23 cellular contexts compared by ENCODE assay signal in genomic region chrX:136275553-136275952, GRCh38. TPM values are rescaled to one million over a fixed set of nuclear protein-coding genes. Genes with fewer than 3 reads are reported as not detected.
DNase-seq lines count a peak whose midpoint lies in the region; ATAC-seq and TF ChIP-seq lines count a peak whose summit lies in the region.
"Had no signal": no experiment of that assay in that cellular context is flagged by ENCODE, and none has a peak within 500 bp of the region (broad histone marks: within the 10 kb centered on the region; RNA-seq: fewer than 3 reads in every experiment).

No MANE protein-coding gene starts in this region.

- ATAC-seq in HG02870 (IDR thresholded peaks at IDR 0.05; ENCODE audit: unreplicated experiment): no peak
- ATAC-seq: Right ventricle myocardium inferior had no signal

- WGBS in liver: 36% methylated on average over 4 of the region's 4 CpGs

- TF ChIP-seq RAD21 in liver (IDR thresholded peaks at IDR 0.05): peak; percentile 27 to 36

- DNase-seq in ELF-1 (ENCODE audit: low read depth, low spot score) (peak; percentile 18), HuH-7 (ENCODE audit: low spot score) (peak; percentile 8), epithelial cell of esophagus (ENCODE audit: low read depth) (peak; percentile 16), superior temporal gyrus (ENCODE audit: extremely low spot score) (no peak), cerebellum (ENCODE audit: low spot score) (no peak)
- DNase-seq in stimulated activated CD4-positive, alpha-beta T cell treated with anti-CD3 and anti-CD28 coated beads, Interleukin-4, amount 100 ng/mL, for 4 hours: no peak
- DNase-seq: C1 segment of cervical spinal cord; CD8-positive, alpha-beta memory T cell; DND-41; H9; MM.1S; NCI-H1092; NCI-H1436 treated with DMSO at 0.1 percent for 48 hours; NCI-H2029 treated with DMSO at 0.1 percent for 48 hours; NCI-H2171 treated with DMSO at 0.1 percent for 48 hours; NCI-H446 treated with DMSO at 0.1 percent for 48 hours; NCI-H774 had no signal

- H3K4me3 ChIP-seq in epithelial cell of esophagus (ENCODE audit: low read length): no peak overlapping the region
- H3K4me3 ChIP-seq in liver (ENCODE audit: low read depth in 1 of 3, low read length in 3 of 3): no peak overlapping the region

- peak overlapping the region in 1 of 2 donors; percentile 83 for H3K27ac ChIP-seq in liver (ENCODE audit: low read depth in 1 of 2, low read length in 2 of 2)

- no peaks in the 10 kb centered on the region for H3K9me3 ChIP-seq in liver (ENCODE audit: control insufficient read depth in 4 of 4, low read length in 3 of 4)

- no peaks in the 10 kb centered on the region for H3K27me3 ChIP-seq in liver (ENCODE audit: control insufficient read depth in 4 of 4, insufficient read depth in 4 of 4, low read length in 3 of 4)

- no peaks in the 10 kb centered on the region for H3K36me3 ChIP-seq in liver (ENCODE audit: control insufficient read depth in 4 of 4, insufficient read depth in 3 of 4, low read depth in 1 of 4, low read length in 3 of 4)

- peaks cover 4 to 24% (median 19%) of the 10 kb centered on the region in 4 donors for H3K4me1 ChIP-seq in liver (ENCODE audit: control insufficient read depth in 4 of 4, insufficient read depth in 4 of 4, low read length in 3 of 4)

- no peak overlapping the region for H3K9ac ChIP-seq in liver (ENCODE audit: low read depth in 1 of 2, low read length in 2 of 2)

- TF ChIP-seq CTCF in epithelial cell of esophagus (IDR thresholded peaks at IDR 0.05; ENCODE audit: insufficient read depth, low read depth, low read length, missing control alignments) (no peak), liver (IDR thresholded peaks at IDR 0.05; ENCODE audit: low read depth, low read length, missing input control) (no peak)

TF ChIP-seq in liver, 16 proteins besides CTCF, POLR2A, EP300 and RAD21:
- TF ChIP-seq FOXA2 (IDR thresholded peaks at IDR 0.05): peak; percentile 60
- TF ChIP-seq MAX (IDR thresholded peaks at IDR 0.05): peak; percentile 73
- no peak for TF ChIP-seq GABPA (IDR thresholded peaks at IDR 0.05 in 1 of 2, conservative IDR thresholded peaks at IDR 0.05 in 1 of 2)
- TF ChIP-seq JUND (IDR thresholded peaks at IDR 0.05): peak in 1 of 2 donors; percentile 55
- no peak for TF ChIP-seq ZBTB33 (IDR thresholded peaks at IDR 0.05)
- peak; percentile 48 to 65 for TF ChIP-seq RXRA (IDR thresholded peaks at IDR 0.05)
- TF ChIP-seq YY1 (IDR thresholded peaks at IDR 0.05): peak; percentile 45
- TF ChIP-seq HNF4A (conservative IDR thresholded peaks at IDR 0.05): peak; percentile 85 to 86
- peak; percentile 79 for TF ChIP-seq HNF4G (IDR thresholded peaks at IDR 0.05)
- TF ChIP-seq TAF1 (conservative IDR thresholded peaks at IDR 0.05): no peak
- no peak for TF ChIP-seq NR2F2 (IDR thresholded peaks at IDR 0.05)
- no peak for TF ChIP-seq EGR1 (IDR thresholded peaks at IDR 0.05; ENCODE audit: low read depth in 2 of 2)
- TF ChIP-seq, protein P1, sequence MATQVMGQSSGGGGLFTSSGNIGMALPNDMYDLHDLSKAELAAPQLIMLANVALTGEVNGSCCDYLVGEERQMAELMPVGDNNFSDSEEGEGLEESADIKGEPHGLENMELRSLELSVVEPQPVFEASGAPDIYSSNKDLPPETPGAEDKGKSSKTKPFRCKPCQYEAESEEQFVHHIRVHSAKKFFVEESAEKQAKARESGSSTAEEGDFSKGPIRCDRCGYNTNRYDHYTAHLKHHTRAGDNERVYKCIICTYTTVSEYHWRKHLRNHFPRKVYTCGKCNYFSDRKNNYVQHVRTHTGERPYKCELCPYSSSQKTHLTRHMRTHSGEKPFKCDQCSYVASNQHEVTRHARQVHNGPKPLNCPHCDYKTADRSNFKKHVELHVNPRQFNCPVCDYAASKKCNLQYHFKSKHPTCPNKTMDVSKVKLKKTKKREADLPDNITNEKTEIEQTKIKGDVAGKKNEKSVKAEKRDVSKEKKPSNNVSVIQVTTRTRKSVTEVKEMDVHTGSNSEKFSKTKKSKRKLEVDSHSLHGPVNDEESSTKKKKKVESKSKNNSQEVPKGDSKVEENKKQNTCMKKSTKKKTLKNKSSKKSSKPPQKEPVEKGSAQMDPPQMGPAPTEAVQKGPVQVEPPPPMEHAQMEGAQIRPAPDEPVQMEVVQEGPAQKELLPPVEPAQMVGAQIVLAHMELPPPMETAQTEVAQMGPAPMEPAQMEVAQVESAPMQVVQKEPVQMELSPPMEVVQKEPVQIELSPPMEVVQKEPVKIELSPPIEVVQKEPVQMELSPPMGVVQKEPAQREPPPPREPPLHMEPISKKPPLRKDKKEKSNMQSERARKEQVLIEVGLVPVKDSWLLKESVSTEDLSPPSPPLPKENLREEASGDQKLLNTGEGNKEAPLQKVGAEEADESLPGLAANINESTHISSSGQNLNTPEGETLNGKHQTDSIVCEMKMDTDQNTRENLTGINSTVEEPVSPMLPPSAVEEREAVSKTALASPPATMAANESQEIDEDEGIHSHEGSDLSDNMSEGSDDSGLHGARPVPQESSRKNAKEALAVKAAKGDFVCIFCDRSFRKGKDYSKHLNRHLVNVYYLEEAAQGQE (IDR thresholded peaks at IDR 0.05): peak; percentile 90
- peak; percentile 87 for TF ChIP-seq SP1 (IDR thresholded peaks at IDR 0.05)
- TF ChIP-seq ATF3 (IDR thresholded peaks at IDR 0.05): no peak
- peak; percentile 45 for TF ChIP-seq FOXA1 (IDR thresholded peaks at IDR 0.05)

RNA-seq across cellular contexts. Expression of gene MAP7D3, which starts 24.4 kb away (rescaled TPM):
- total RNA-seq in liver (1 to 10 TPM; 1.6 to 4.4 TPM), cerebellum (4.7 TPM)
- polyA plus RNA-seq in liver: 1 to 10 TPM; 2.8 to 3.5 TPM

RNA-seq across cellular contexts. Expression of gene ADGRG4, which starts 25.2 kb away (rescaled TPM):
- total RNA-seq in liver: not detected
- under 1 TPM in 1 of 2 donors, not detected in 1; under 0.01 TPM for polyA plus RNA-seq in liver
- not detected for total RNA-seq in cerebellum
- total RNA-seq: A673; CD8-positive, alpha-beta memory T cell; H9; LHCN-M2; Right ventricle myocardium inferior; SK-MEL-5 had no signal
- polyA plus RNA-seq: CD8-positive, alpha-beta memory T cell had no signal

Comparison
In these comparisons a context has a peak if more than half of its experiments do, and no peak if none do; other contexts are left out.
1. DNase-seq: peak in ELF-1 (single experiment), HuH-7 (single experiment) and epithelial cell of esophagus (single experiment); none in stimulated activated CD4-positive, alpha-beta T cell treated with anti-CD3 and anti-CD28 coated beads, Interleukin-4, amount 100 ng/mL, for 4 hours (0 of 2), superior temporal gyrus (single experiment) and cerebellum (single experiment).